Comparison of ENCODE assay signal across 11 cellular contexts in genomic region chr11:8807544-8808225, GRCh38.
DNase-seq lines count a peak whose midpoint lies in the region; ATAC-seq, FAIRE-seq and TF ChIP-seq lines count a peak whose summit lies in the region.
"Had no signal": no experiment of that assay in that cellular context is flagged by ENCODE, and none has a peak within 500 bp of the region (broad histone marks: within the 10 kb centered on the region; RNA-seq: fewer than 3 reads in every experiment).

No MANE protein-coding gene starts in this region.

- no peak for FAIRE-seq in GM12891 (lab: Jason Lieb, UNC)
- FAIRE-seq: HepG2 had no signal

- ATAC-seq in gastrocnemius medialis: peak; percentile 37 to 60
- ATAC-seq: HepG2 had no signal

- no peak for TF ChIP-seq POLR2A in gastrocnemius medialis (IDR thresholded peaks at IDR 0.05)
- no peak for TF ChIP-seq POLR2A in GM12891 (IDR thresholded peaks at IDR 0.05; ENCODE audit: low read depth, low read length)

- H3K36me3 ChIP-seq in left ventricle myocardium inferior (no peaks in the 10 kb centered on the region), gastrocnemius medialis (no peaks in the 10 kb centered on the region)

- H3K4me1 ChIP-seq in left ventricle myocardium inferior (peaks cover 97% of the 10 kb centered on the region), gastrocnemius medialis (peaks cover 49 to 57% of the 10 kb centered on the region in 2 donors)

- H3K27ac ChIP-seq in left ventricle myocardium inferior (replicated peaks): peak overlapping the region; percentile 89
- H3K27ac ChIP-seq in gastrocnemius medialis: peak overlapping the region; percentile 78 to 84 (median 80)

- TF ChIP-seq CTCF in astrocyte of the spinal cord (IDR thresholded peaks at IDR 0.05; ENCODE audit: low read depth, low read length) (no peak), left ventricle myocardium inferior (IDR thresholded peaks at IDR 0.05; ENCODE audit: borderline replicate concordance) (no peak), gastrocnemius medialis (IDR thresholded peaks at IDR 0.05 in 4 of 5, conservative IDR thresholded peaks at IDR 0.05 in 1 of 5) (no peak)

- H3K4me3 ChIP-seq in astrocyte of the spinal cord (ENCODE audit: low read depth, low read length) (peak overlapping the region; percentile 65), left ventricle myocardium inferior (peak overlapping the region; percentile 78), gastrocnemius medialis (peak overlapping the region; percentile 30 to 67 (median 50))

- in situ Hi-C loops in astrocyte of the spinal cord (cut with HindIII; ENCODE audit: low sequenced_read_pairs): no loop called here
- in situ Hi-C loops in gastrocnemius medialis (cut with MboI; ENCODE audit: low sequenced_read_pairs in 4 of 4): loop anchor here in 2 of 4 donors (5.0 to 25.0 kb wide), 2 partner anchors 120 kb away; partner anchors contain the start of genes RPL27A (in 1 of the 2) and TRIM66 (in 1 of the 2)

- H3K9me3 ChIP-seq in left ventricle myocardium inferior (replicated peaks) (no peaks in the 10 kb centered on the region), gastrocnemius medialis (no peaks in the 10 kb centered on the region)

- DNase-seq in Daoy (ENCODE audit: low read depth): peak; percentile 79
- peak; percentile 67 for DNase-seq in astrocyte of the spinal cord (ENCODE audit: low read depth, low spot score)
- peak; percentile 44 for DNase-seq in left ventricle myocardium inferior
- DNase-seq in gastrocnemius medialis: peak; percentile 35 to 53
- no peak for DNase-seq in pons (ENCODE audit: low spot score)
- no peak for DNase-seq in central memory CD4-positive, alpha-beta T cell
- no peak for DNase-seq in GM12891 (ENCODE audit: insufficient read length, low spot score)
- DNase-seq in nucleus accumbens (lab: John Stamatoyannopoulos, UW): no peak
- DNase-seq: DND-41; stimulated activated CD4-positive, alpha-beta T cell treated with anti-CD3 and anti-CD28 coated beads, Interleukin-4, amount 100 ng/mL, for 24 hours had no signal

- no peaks in the 10 kb centered on the region for H3K27me3 ChIP-seq in left ventricle myocardium inferior (ENCODE audit: low read depth)
- no peaks in the 10 kb centered on the region for H3K27me3 ChIP-seq in gastrocnemius medialis

- intact Hi-C loops in left ventricle myocardium inferior (cut with micrococcal nuclease): no loop called here
- intact Hi-C loops in gastrocnemius medialis (cut with DNase I; ENCODE audit: low total_unique reads): loop anchor here (5.0 kb wide), 1 partner anchor 105 kb away; the partner anchor contains the start of gene AKIP1

TF ChIP-seq in GM12891, 5 proteins besides CTCF, POLR2A, EP300 and RAD21:
- TF ChIP-seq PAX5 (IDR thresholded peaks at IDR 0.05; ENCODE audit: insufficient read depth, low read length, severe bottlenecking) (no peak), POLR2AphosphoS5 (IDR thresholded peaks at IDR 0.05; ENCODE audit: low read depth, low read length) (no peak), TAF1 (IDR thresholded peaks at IDR 0.05; ENCODE audit: low read depth, low read length) (no peak), POU2F2 (IDR thresholded peaks at IDR 0.05; ENCODE audit: low read depth, low read length) (no peak), SPI1 (IDR thresholded peaks at IDR 0.05; ENCODE audit: low read depth, low read length) (no peak)

Comparison
In these comparisons a context has a peak if more than half of its experiments do, and no peak if none do; other contexts are left out.
1. DNase-seq: peak in Daoy (single experiment), astrocyte of the spinal cord (single experiment), left ventricle myocardium inferior (single experiment) and gastrocnemius medialis (2 of 2); none in pons (single experiment), central memory CD4-positive, alpha-beta T cell (single experiment), GM12891 (single experiment) and nucleus accumbens (0 of 56).
2. Peak in every context shown above with its lines, with median percentiles within 50 percentile points of each other: H3K4me3 ChIP-seq.